8 cellular contexts compared by ENCODE assay signal in genomic region chr14:89954045-89955021, GRCh38. TPM values are rescaled to one million over a fixed set of nuclear protein-coding genes. Genes with fewer than 3 reads are reported as not detected.
DNase-seq lines count a peak whose midpoint lies in the region; ATAC-seq, FAIRE-seq and TF ChIP-seq lines count a peak whose summit lies in the region.

EFCAB11 (minus strand) TSS chr14:89954730; CDS start chr14:89954660, 70 bp downstream.

- H3K36me3 ChIP-seq in BJ (ENCODE audit: control insufficient read depth, insufficient read depth, low read length), result peaks cover 5% of the 10 kb centered on the region

- CTCF ChIA-PET in BJ (lab: Yijun Ruan, JAX), result interaction anchor here (0.9 to 2.7 kb wide), 4 partner anchors 15 to 282 kb away, joined by 3 to 14 read pairs (median 3); no protein-coding TSS in a partner anchor

- H3K4me3 ChIP-seq in BJ (ENCODE audit: low read depth, low read length), result peak within 1 kb of the TSS; percentile 54

- FAIRE-seq in GM19239 (lab: Jason Lieb, UNC) (peak; percentile 96), colon (lab: Jason Lieb, UNC) (peak; percentile 79)

- ATAC-seq in HG03457 (IDR thresholded peaks at IDR 0.05; ENCODE audit: unreplicated experiment), result peak; percentile 75

- POLR2A ChIA-PET in BJ (lab: Charles Lee), result no interaction called here

- TF ChIP-seq CTCF in BJ (IDR thresholded peaks at IDR 0.05; ENCODE audit: insufficient read depth, low read depth, low read length), result 0 out of 2 replicates have a peak, but pooled peaks have one; percentile 18

- H3K27me3 ChIP-seq in BJ (ENCODE audit: control insufficient read depth, insufficient read depth, low read length), result no peaks in the 10 kb centered on the region

- DNase-seq in BJ (ENCODE audit: low read depth), result peak; percentile 94
- peak; percentile 71 for DNase-seq in GM19239 (ENCODE audit: insufficient read length, low spot score)
- peak; percentile 99 to 100 for DNase-seq in NCI-H524 (lab: John Stamatoyannopoulos, UW)
- peak; percentile 96 for DNase-seq in activated CD4-positive, alpha-beta T cell treated with anti-CD3 and anti-CD28 coated beads for 48 hours
- DNase-seq in kidney tubule cell (ENCODE audit: low spot score), result peak; percentile 99
- DNase-seq in stimulated activated CD4-positive, alpha-beta T cell treated with anti-CD3 and anti-CD28 coated beads, Interleukin-1b, Interleukin-23, amount 100 ng/mL, for 24 hours (ENCODE audit: low read depth in 4 of 4, low spot score in 1 of 4), result peak; percentile 72 to 91 (median 86)

RNA-seq across cellular contexts. Expression of gene EFCAB11, which starts in this region (rescaled TPM):
- polyA plus RNA-seq in BJ (2011; rRNA removed), result 2.2 and 7.3 TPM in 2 replicates
- polyA minus RNA-seq in BJ (2011; rRNA and poly(A)+ RNA removed), result 2.2 and 2.8 TPM in 2 replicates

Comparison
In these comparisons a context has a peak if more than half of its experiments do, and no peak if none do; other contexts are left out.
1. Peak in every context shown above with its lines: DNase-seq, ATAC-seq and H3K4me3 ChIP-seq.